In the genomic region with DNA sequence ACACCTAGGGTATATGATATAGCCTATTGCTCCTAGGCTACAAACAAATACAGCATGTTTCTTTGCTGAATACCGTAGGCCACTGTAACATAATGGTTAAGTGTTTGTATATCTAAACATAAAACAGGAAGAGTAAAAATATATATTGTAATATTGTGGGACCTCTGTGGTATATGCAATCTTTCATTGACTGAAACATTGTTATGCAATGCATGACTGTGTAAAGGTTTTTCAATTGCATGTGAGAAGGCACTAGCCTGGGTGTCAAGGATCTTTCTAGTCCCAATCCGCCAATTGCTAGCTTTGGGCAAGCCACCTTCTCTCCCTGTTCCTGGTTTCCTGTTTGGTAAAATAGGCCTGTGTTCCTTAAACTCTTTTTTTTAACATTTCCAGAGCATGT, we compare ENCODE assay signal across 29 cellular contexts.
"Had no signal": no experiment of that assay in that cellular context is flagged by ENCODE, and none has a peak within 500 bp of the region (broad histone marks: within the 10 kb centered on the region; RNA-seq: fewer than 3 reads in every experiment).

No MANE protein-coding gene starts in this region.

- H3K4me3 ChIP-seq: ascending aorta, coronary artery, dorsolateral prefrontal cortex, psoas muscle, sigmoid colon had no signal

- ATAC-seq: activated CD4-positive, CD25-positive, alpha-beta regulatory T cell treated with anti-CD3 and anti-CD28 coated beads, Interleukin-2, amount 50 U/mL, for 24 hours; effector memory CD8-positive, alpha-beta T cell; naive thymus-derived CD8-positive, alpha-beta T cell; psoas muscle; stimulated activated memory B cell treated with anti-CD40 and anti-IgM and Interleukin-4, amounts not matched to agents 10 μg/mL and 1 μg/mL and 100 μg/mL, for 72 hours; stimulated activated naive CD8-positive, alpha-beta T cell treated with anti-CD3 and anti-CD28 coated beads, Interleukin-15, amount 100 ng/mL, for 72 hours had no signal

- H3K27ac ChIP-seq: ascending aorta, coronary artery, dorsolateral prefrontal cortex, parathyroid adenoma, psoas muscle, sigmoid colon, WERI-Rb-1 had no signal

- H3K79me2 ChIP-seq: parathyroid adenoma had no signal

- H3K36me3 ChIP-seq: ascending aorta, sigmoid colon, WERI-Rb-1 had no signal

- H3K9ac ChIP-seq: parathyroid adenoma had no signal

- FAIRE-seq: endothelial cell of umbilical vein, small intestine, TTC549 had no signal

- H2AFZ ChIP-seq: parathyroid adenoma had no signal

- H3K4me1 ChIP-seq: ascending aorta, parathyroid adenoma, psoas muscle, sigmoid colon had no signal

- DNase-seq: activated CD4-positive, alpha-beta T cell treated with anti-CD3 and anti-CD28 coated beads for 48 hours; activated CD4-positive, alpha-beta T cell treated with anti-CD3 and anti-CD28 coated beads, Interleukin-2, amount 50 U/mL, for 48 hours; activated CD8-positive, alpha-beta memory T cell treated with anti-CD3 and anti-CD28 coated beads for 24 hours; activated gamma-delta T cell; activated naive CD4-positive, alpha-beta T cell treated with anti-CD3 and anti-CD28 coated beads, Interleukin-2, amount 10 ng/mL, durations not matched to agents 7 days and 5 days; activated naive CD8-positive, alpha-beta T cell treated with anti-CD3 and anti-CD28 coated beads, Interleukin-2, amount 10 ng/mL, durations not matched to agents 7 days and 5 days; dorsolateral prefrontal cortex; effector memory CD8-positive, alpha-beta T cell; head of caudate nucleus; hippocampal formation; midbrain; naive thymus-derived CD8-positive, alpha-beta T cell; nucleus accumbens; psoas muscle; sigmoid colon; small intestine; stimulated activated CD4-positive, alpha-beta T cell treated with anti-CD3 and anti-CD28 coated beads, Interleukin-1b, Interleukin-23, amount 100 ng/mL, for 48 hours; stimulated activated CD4-positive, alpha-beta T cell treated with anti-CD3 and anti-CD28 coated beads, Interleukin-4, amount 100 ng/mL, for 4 hours; stimulated activated CD8-positive, alpha-beta memory T cell treated with anti-CD3 and anti-CD28 coated beads, Interleukin-4, amount 100 ng/mL, for 48 hours; stimulated activated naive CD8-positive, alpha-beta T cell treated with anti-CD3 and anti-CD28 coated beads, Interleukin-15, amount 100 ng/mL, for 72 hours; substantia nigra; WERI-Rb-1 had no signal

- H3K27me3 ChIP-seq: ascending aorta, dorsolateral prefrontal cortex, sigmoid colon had no signal
